ENCODE assay signal across 8 cellular contexts in the genomic region with DNA sequence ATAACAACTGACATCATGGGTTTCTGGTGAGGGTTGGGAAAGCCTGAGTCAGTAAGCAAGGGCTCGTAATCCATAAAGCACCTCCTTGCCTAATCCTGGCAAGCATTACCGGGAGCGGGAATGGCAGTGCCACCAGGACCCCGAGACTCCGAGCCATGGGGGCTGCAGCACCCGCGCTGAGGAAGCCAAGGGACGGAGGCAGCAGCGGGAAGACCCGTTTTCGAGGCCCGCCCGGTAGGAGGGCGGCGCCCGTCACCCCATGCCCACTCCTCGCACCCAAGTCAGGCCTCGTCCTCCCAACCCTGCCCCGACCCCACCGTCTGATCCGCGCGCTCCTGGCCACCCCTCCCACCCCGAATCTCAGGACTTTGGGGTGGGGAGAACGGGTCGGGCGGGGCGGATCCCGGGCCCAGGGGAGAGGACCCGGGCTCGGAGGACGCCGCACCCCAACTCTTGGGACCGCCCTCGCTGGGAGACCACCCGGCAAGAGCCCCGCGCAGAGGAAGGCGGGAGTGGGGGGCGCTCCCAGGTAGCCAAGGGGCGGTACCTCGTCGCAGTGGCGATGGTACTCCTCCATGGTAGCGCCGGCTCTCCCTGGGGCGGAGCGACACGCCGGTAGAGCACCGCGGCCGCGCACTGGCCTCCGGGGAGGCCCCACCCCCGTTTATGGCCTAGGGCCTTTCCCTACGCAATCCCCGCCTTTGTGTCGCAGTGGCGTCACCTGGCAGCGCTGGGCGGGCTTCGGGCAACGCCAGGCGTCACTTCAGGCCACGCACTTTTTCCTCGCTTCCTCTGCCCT. TPM values are rescaled to one million over a fixed set of nuclear protein-coding genes. Genes with fewer than 3 reads are reported as not detected.
DNase-seq lines count a peak whose midpoint lies in the region; ATAC-seq and TF ChIP-seq lines count a peak whose summit lies in the region.

A gene with protein sequence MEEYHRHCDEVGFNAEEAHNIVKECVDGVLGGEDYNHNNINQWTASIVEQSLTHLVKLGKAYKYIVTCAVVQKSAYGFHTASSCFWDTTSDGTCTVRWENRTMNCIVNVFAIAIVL (minus strand): TSS at position 638 of the 799 bp plus-strand sequence. CDS start 61 bp downstream, at position 577.

- DNase-seq in CMK (ENCODE audit: low read depth) (peak; percentile 61), HS-27A (ENCODE audit: low read depth) (peak; percentile 36)
- DNase-seq in activated T-cell treated with anti-CD3 and anti-CD28 coated beads, Interleukin-2, amount 50 U/mL, for 24 hours: peak; percentile 81
- DNase-seq in stimulated activated CD8-positive, alpha-beta memory T cell treated with anti-CD3 and anti-CD28 coated beads, Interleukin-7, amount 100 ng/mL, for 1 hour (ENCODE audit: low read depth in 2 of 2): peak; percentile 44 to 49

- peaks cover 33% of the 10 kb centered on the region for H3K4me1 Mint-ChIP-seq in activated T-cell treated with anti-CD3 and anti-CD28 coated beads, Interleukin-2, amount 50 U/mL, for 24 hours (ENCODE audit: low read depth)

- peaks cover 29% of the 10 kb centered on the region for H3K27me3 Mint-ChIP-seq in activated T-cell treated with anti-CD3 and anti-CD28 coated beads, Interleukin-2, amount 50 U/mL, for 24 hours

- peak within 1 kb of the TSS; percentile 91 for H3K4me3 ChIP-seq in OCI-LY1 (ENCODE audit: low read depth, low read length, poor library complexity, severe bottlenecking)
- peak within 1 kb of the TSS; percentile 58 for H3K4me3 ChIP-seq in esophagus (ENCODE audit: low read depth in 1 of 2, low read length in 2 of 2)
- H3K4me3 ChIP-seq in mucosa of rectum (ENCODE audit: low read length in 2 of 2): peak within 1 kb of the TSS; percentile 72 to 74

- peak; percentile 95 for ATAC-seq in GM19468 (IDR thresholded peaks at IDR 0.05; ENCODE audit: extremely low read depth, unreplicated experiment)

- H3K79me2 ChIP-seq in OCI-LY1 (ENCODE audit: insufficient read depth, low read length): no peaks in the 10 kb centered on the region

- peak within 1 kb of the TSS; percentile 72 for H3K4me2 ChIP-seq in OCI-LY1 (ENCODE audit: low read length)

- no peaks in the 10 kb centered on the region for H3K9me2 ChIP-seq in OCI-LY1 (ENCODE audit: low read depth, low read length)

- H2AFZ ChIP-seq in OCI-LY1 (ENCODE audit: low read length): peak within 1 kb of the TSS; percentile 98; the same call in 1 of the 2 replicates

- peaks cover 11% of the 10 kb centered on the region for H3K4me1 ChIP-seq in OCI-LY1 (ENCODE audit: insufficient read depth, low read length, severe bottlenecking)
- no peaks in the 10 kb centered on the region for H3K4me1 ChIP-seq in esophagus (ENCODE audit: control insufficient read depth in 2 of 2, insufficient read depth in 2 of 2, low read length in 1 of 2)
- no peaks in the 10 kb centered on the region for H3K4me1 ChIP-seq in mucosa of rectum (ENCODE audit: control insufficient read depth in 2 of 2, insufficient read depth in 2 of 2, low read length in 2 of 2)

- no peak for TF ChIP-seq CTCF in OCI-LY1 (IDR thresholded peaks at IDR 0.05; ENCODE audit: low read length)

- peaks cover 2% of the 10 kb centered on the region for H3K36me3 Mint-ChIP-seq in activated T-cell treated with anti-CD3 and anti-CD28 coated beads, Interleukin-2, amount 50 U/mL, for 24 hours (ENCODE audit: low read depth)

- H3K9ac ChIP-seq in OCI-LY1 (ENCODE audit: low read length): peak within 1 kb of the TSS; percentile 82
- H3K9ac ChIP-seq in mucosa of rectum (ENCODE audit: low read depth in 1 of 2, low read length in 2 of 2): peak within 1 kb of the TSS; percentile 43 to 79

- no peaks in the 10 kb centered on the region for H3K36me3 ChIP-seq in OCI-LY1 (ENCODE audit: insufficient read depth, low read length)
- no peaks in the 10 kb centered on the region for H3K36me3 ChIP-seq in esophagus (ENCODE audit: control insufficient read depth in 2 of 2, insufficient read depth in 2 of 2, low read length in 1 of 2)
- H3K36me3 ChIP-seq in mucosa of rectum (ENCODE audit: control insufficient read depth in 2 of 2, insufficient read depth in 2 of 2, low read length in 2 of 2): no peaks in the 10 kb centered on the region

- no peaks in the 10 kb centered on the region for H4K20me1 ChIP-seq in OCI-LY1 (ENCODE audit: insufficient read depth, low read length)

- peak within 1 kb of the TSS; percentile 75 for H3K4me3 Mint-ChIP-seq in activated T-cell treated with anti-CD3 and anti-CD28 coated beads, Interleukin-2, amount 50 U/mL, for 24 hours

- H3F3A ChIP-seq in OCI-LY1 (ENCODE audit: insufficient read depth, low read length): no peaks in the 10 kb centered on the region

- H3K27ac ChIP-seq in OCI-LY1 (ENCODE audit: low read depth, low read length, poor library complexity, severe bottlenecking) (no peak within 1 kb of the TSS), esophagus (ENCODE audit: low read depth in 2 of 2, low read length in 1 of 2) (peak within 1 kb of the TSS; percentile 91 to 92), mucosa of rectum (ENCODE audit: low read depth in 2 of 2, low read length in 2 of 2) (peak within 1 kb of the TSS; percentile 67 to 69)

- no peaks in the 10 kb centered on the region for H3K27me3 ChIP-seq in OCI-LY1 (ENCODE audit: insufficient read depth, low read length)
- H3K27me3 ChIP-seq in esophagus (ENCODE audit: control insufficient read depth in 1 of 2, insufficient read depth in 2 of 2, low read length in 2 of 2): peaks cover 0 to 3% of the 10 kb centered on the region in 2 donors
- no peaks in the 10 kb centered on the region for H3K27me3 ChIP-seq in mucosa of rectum (ENCODE audit: control insufficient read depth in 2 of 2, insufficient read depth in 2 of 2, low read length in 2 of 2)

- no peaks in the 10 kb centered on the region for H3K9me3 Mint-ChIP-seq in activated T-cell treated with anti-CD3 and anti-CD28 coated beads, Interleukin-2, amount 50 U/mL, for 24 hours

- H3K9me3 ChIP-seq in OCI-LY1 (ENCODE audit: low read length) (no peaks in the 10 kb centered on the region), esophagus (ENCODE audit: control insufficient read depth in 2 of 2, insufficient read depth in 1 of 2, low read depth in 1 of 2, low read length in 1 of 2) (no peaks in the 10 kb centered on the region), mucosa of rectum (ENCODE audit: control insufficient read depth in 2 of 2, low read length in 2 of 2) (no peaks in the 10 kb centered on the region)

- WGBS in esophagus, 2 donors: 0 to 34% methylated on average over 53 to 67 of the region's 67 CpGs

- H3K27ac Mint-ChIP-seq in activated T-cell treated with anti-CD3 and anti-CD28 coated beads, Interleukin-2, amount 50 U/mL, for 24 hours: peak within 1 kb of the TSS; percentile 96

RNA-seq across cellular contexts. Expression of the gene that starts here (rescaled TPM):
- polyA plus RNA-seq in esophagus: 10 to 100 TPM; 37.6 to 42.4 TPM
